Comparison of ENCODE assay signal across 4 cellular contexts in the genomic region with DNA sequence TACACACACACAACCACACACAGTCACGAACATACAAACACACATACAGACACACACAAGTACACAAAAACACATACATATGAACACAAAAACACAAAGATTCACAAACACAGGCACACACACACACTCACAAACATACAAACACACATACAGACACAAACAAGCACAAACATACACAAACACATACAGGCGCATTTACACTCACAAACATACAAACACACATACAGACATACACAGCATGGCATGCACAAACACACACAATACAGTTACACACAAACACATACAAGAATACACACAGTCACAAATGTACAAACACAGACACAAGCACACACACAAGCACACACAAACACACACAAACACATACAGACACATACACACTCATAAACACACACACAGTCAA.
TF ChIP-seq lines count a peak whose summit lies in the region.

No MANE protein-coding gene starts in this region.

TF ChIP-seq in GM12891, 5 proteins besides CTCF, POLR2A, EP300 and RAD21:
- TF ChIP-seq POU2F2 (IDR thresholded peaks at IDR 0.05; ENCODE audit: low read depth, low read length) (no peak), POLR2AphosphoS5 (IDR thresholded peaks at IDR 0.05; ENCODE audit: low read depth, low read length) (no peak), SPI1 (IDR thresholded peaks at IDR 0.05; ENCODE audit: low read depth, low read length) (no peak), PAX5 (IDR thresholded peaks at IDR 0.05; ENCODE audit: insufficient read depth, low read length, severe bottlenecking) (no peak), TAF1 (IDR thresholded peaks at IDR 0.05; ENCODE audit: low read depth, low read length) (no peak)

TF ChIP-seq in HEK293, 187 proteins besides CTCF, POLR2A, EP300 and RAD21:
- TF ChIP-seq ZNF175 (tag by site-specific recombination; IDR thresholded peaks at IDR 0.05) (no peak), ZNF473 (tag by site-specific recombination; IDR thresholded peaks at IDR 0.05) (peak; percentile 41; the same call in 1 of the 2 replicates), ZNF521 (tag by site-specific recombination; IDR thresholded peaks at IDR 0.05) (peak; percentile 71; the same call in 1 of the 2 replicates), SCRT2 (tag by site-specific recombination; IDR thresholded peaks at IDR 0.05) (no peak), IKZF3 (tag by site-specific recombination; IDR thresholded peaks at IDR 0.05) (no peak)
TF ChIP-seq in HEK293: peak in this region for 2.

TF ChIP-seq in K562, 482 proteins besides CTCF, POLR2A, EP300 and RAD21:
- no peak for TF ChIP-seq EHMT2 (IDR thresholded peaks at IDR 0.05)
- no peak for TF ChIP-seq SMARCA4 (IDR thresholded peaks at IDR 0.05)
- TF ChIP-seq TSC22D4 (tag; IDR thresholded peaks at IDR 0.05): peak; percentile 78; the same call in 1 of the 2 replicates
- TF ChIP-seq RBM39 (optimal IDR thresholded peaks at IDR 0.05; ENCODE audit: low read depth, low read length): no peak
- no peak for TF ChIP-seq SPI1 (IDR thresholded peaks at IDR 0.05; ENCODE audit: borderline replicate concordance, low read depth, low read length)
- TF ChIP-seq TARDBP (IDR thresholded peaks at IDR 0.05): no peak
- TF ChIP-seq TCF3 (CRISPR knock-in tag; IDR thresholded peaks at IDR 0.05): no peak
- no peak for TF ChIP-seq MCM2 (IDR thresholded peaks at IDR 0.05; ENCODE audit: low read depth)
- TF ChIP-seq SMAD3 (CRISPR knock-in tag; conservative IDR thresholded peaks at IDR 0.05): no peak
TF ChIP-seq in K562: peak in this region for 1.

TF ChIP-seq in GM23338, 12 proteins besides CTCF, POLR2A, EP300 and RAD21:
- no peak for TF ChIP-seq EZH2phosphoT487 (IDR thresholded peaks at IDR 0.05; ENCODE audit: unreplicated experiment)
- TF ChIP-seq EZH2 (IDR thresholded peaks at IDR 0.05; ENCODE audit: low read depth, unreplicated experiment): no peak
- no peak for TF ChIP-seq POLR2AphosphoS5 (IDR thresholded peaks at IDR 0.05; ENCODE audit: low read depth)
